In the genomic region with DNA sequence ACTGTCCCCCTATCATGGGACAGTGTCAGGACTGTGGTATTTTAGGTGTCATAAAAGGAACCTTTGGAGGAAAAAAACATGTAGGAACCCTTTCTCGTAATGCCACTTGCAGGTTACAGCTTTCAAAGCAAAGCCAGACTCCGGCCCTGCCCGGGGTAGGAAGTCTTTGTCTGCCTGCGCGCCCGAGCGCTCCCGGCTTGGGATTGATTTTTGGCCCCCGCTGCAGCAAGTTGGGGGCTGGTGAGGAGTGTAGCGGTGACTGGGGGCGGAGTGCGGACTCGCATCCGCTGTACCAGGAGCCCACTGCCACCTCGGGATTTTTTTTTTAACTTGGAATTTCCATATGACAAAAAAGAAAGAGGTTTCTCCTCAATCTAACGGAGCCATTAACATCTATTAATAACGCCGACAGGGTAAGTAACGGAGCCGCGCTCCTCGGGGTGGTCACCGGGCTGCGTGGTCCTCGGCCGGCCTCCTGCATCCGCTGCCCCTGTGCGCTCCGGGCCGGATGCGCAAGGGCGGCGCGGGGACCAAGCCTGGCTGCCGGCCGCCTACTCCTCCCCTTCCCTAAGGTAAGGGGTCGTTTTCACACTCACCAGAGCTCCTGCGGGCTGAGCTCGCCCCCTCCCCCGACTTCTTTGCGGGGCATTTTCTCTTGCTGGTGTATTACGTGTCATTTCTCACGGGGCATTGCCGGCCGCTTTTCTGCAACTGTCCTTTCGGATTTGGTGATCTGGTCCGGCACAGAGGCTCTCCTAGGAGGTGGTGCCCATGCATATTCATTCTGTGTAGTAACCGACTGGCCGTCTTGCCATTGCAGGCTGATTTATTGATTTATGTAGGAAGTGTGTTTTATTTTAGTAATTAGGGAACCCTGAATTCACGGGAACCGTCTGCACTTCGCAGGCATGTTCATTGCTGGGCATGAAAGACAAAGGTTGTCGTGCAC, we compare ENCODE assay signal across 11 cellular contexts.
DNase-seq lines count a peak whose midpoint lies in the region; ATAC-seq and TF ChIP-seq lines count a peak whose summit lies in the region.
"Had no signal": no experiment of that assay in that cellular context is flagged by ENCODE, and none has a peak within 500 bp of the region (broad histone marks: within the 10 kb centered on the region; RNA-seq: fewer than 3 reads in every experiment).

No MANE protein-coding gene starts in this region.

- peaks cover 58 to 75% (median 72%) of the 10 kb centered on the region in 3 donors for H3K27me3 Mint-ChIP-seq in naive B cell

- H3K27ac ChIP-seq in AG04450 (ENCODE audit: low read depth, low read length), result no peak overlapping the region
- H3K27ac ChIP-seq: PC-9 had no signal

- H3K36me3 Mint-ChIP-seq in naive B cell, result no peaks in the 10 kb centered on the region
- H3K36me3 Mint-ChIP-seq: natural killer cell treated with Interleukin-12 subunit alpha and Interleukin-12 subunit beta and Interleukin-15 and Interleukin-18, amount 100 ng/mL, for 72 hours had no signal

- POLR2A ChIA-PET in AG04450 (lab: Yijun Ruan, JAX), result no interaction called here

- H3K4me1 Mint-ChIP-seq in naive B cell, result peaks cover 6 to 16% (median 12%) of the 10 kb centered on the region in 3 donors

- H3K27ac Mint-ChIP-seq in naive B cell, result peak overlapping the region in 1 of 6 donors; percentile 44
- H3K27ac Mint-ChIP-seq: natural killer cell treated with Interleukin-12 subunit alpha and Interleukin-12 subunit beta and Interleukin-15 and Interleukin-18, amount 100 ng/mL, for 72 hours had no signal

- H3K4me3 ChIP-seq in AG04450 (ENCODE audit: low read depth, low read length), result peak overlapping the region; percentile 35
- H3K4me3 ChIP-seq in HFF-Myc (replicated peaks; ENCODE audit: low read depth, low read length), result peak overlapping the region; percentile 30
- H3K4me3 ChIP-seq: PC-9 had no signal

- no peaks in the 10 kb centered on the region for H3K9me3 Mint-ChIP-seq in naive B cell
- H3K9me3 Mint-ChIP-seq: natural killer cell treated with Interleukin-12 subunit alpha and Interleukin-12 subunit beta and Interleukin-15 and Interleukin-18, amount 100 ng/mL, for 72 hours had no signal

- CTCF ChIA-PET in AG04450 (lab: Charles Lee), result no interaction called here

- TF ChIP-seq CTCF in AG04450 (IDR thresholded peaks at IDR 0.05; ENCODE audit: low read depth, low read length), result no peak
- no peak for TF ChIP-seq CTCF in HFF-Myc (IDR thresholded peaks at IDR 0.05; ENCODE audit: low read depth, low read length, missing control alignments)

- no peak for ATAC-seq in naive B cell (ENCODE audit: low read depth in 2 of 2)
- ATAC-seq: natural killer cell treated with Interleukin-12 subunit alpha and Interleukin-12 subunit beta and Interleukin-15 and Interleukin-18, amount 100 ng/mL, for 72 hours had no signal

- H3K9me3 ChIP-seq in AG04450 (ENCODE audit: control insufficient read depth, insufficient read depth, low read length), result no peaks in the 10 kb centered on the region

- H3K27me3 ChIP-seq in AG04450 (ENCODE audit: control insufficient read depth, insufficient read depth, low read length), result peaks cover 28% of the 10 kb centered on the region

- DNase-seq in AG04450 (ENCODE audit: low read depth, low spot score) (no peak), HFF-Myc (ENCODE audit: extremely low read depth, low read depth) (no peak), ecto neural progenitor cell (ENCODE audit: low spot score) (peak; percentile 65), naive B cell (no peak), NCI-H1436 treated with DMSO at 0.1 percent for 48 hours (lab: John Stamatoyannopoulos, UW) (no peak), NCI-H146 (lab: John Stamatoyannopoulos, UW) (no peak), A172 (ENCODE audit: low spot score) (no peak)
- no peak for DNase-seq in stimulated activated naive CD4-positive, alpha-beta T cell treated with Interleukin-2 at 50 U/mL for 16 hours (lab: John Stamatoyannopoulos, UW)
- DNase-seq: activated CD8-positive, alpha-beta memory T cell treated with anti-CD3 and anti-CD28 coated beads for 24 hours; PC-9 had no signal

- H3K4me3 Mint-ChIP-seq in naive B cell, result peak overlapping the region; percentile 33 to 80 (median 60)
- H3K4me3 Mint-ChIP-seq: natural killer cell treated with Interleukin-12 subunit alpha and Interleukin-12 subunit beta and Interleukin-15 and Interleukin-18, amount 100 ng/mL, for 72 hours had no signal
